13 cellular contexts compared by ENCODE assay signal in genomic region chr12:69966409-69966808, GRCh38.
DNase-seq lines count a peak whose midpoint lies in the region; ATAC-seq and TF ChIP-seq lines count a peak whose summit lies in the region.
"Had no signal": no experiment of that assay in that cellular context is flagged by ENCODE, and none has a peak within 500 bp of the region (broad histone marks: within the 10 kb centered on the region; RNA-seq: fewer than 3 reads in every experiment).

No MANE protein-coding gene starts in this region.

- WGBS in esophagus, 2 donors = 23 to 33% methylated on average over 1 of the region's 1 CpG

- H3K27ac ChIP-seq in esophagus (ENCODE audit: low read depth in 2 of 2, low read length in 1 of 2) = peak overlapping the region; percentile 13 to 86
- H3K27ac ChIP-seq in MM.1S (ENCODE audit: low read length) = no peak overlapping the region
- H3K27ac ChIP-seq: BLaER1 treated with 17β-estradiol and CSF1 and Interleukin-3, amounts not matched to agents 10 nM and 100 nM; body of pancreas; prostate gland had no signal

- peaks cover 0 to 2% of the 10 kb centered on the region in 2 donors for H3K27me3 Mint-ChIP-seq in T-cell

- H3K4me2 ChIP-seq in MM.1S (ENCODE audit: low read depth, low read length) = no peak overlapping the region
- H3K4me2 ChIP-seq: BLaER1 treated with 17β-estradiol and CSF1 and Interleukin-3, amounts not matched to agents 10 nM and 100 nM had no signal

- POLR2A ChIA-PET in T-cell (lab: Charles Lee) = no interaction called here

- H3F3A ChIP-seq in MM.1S (ENCODE audit: insufficient read depth, low read length) = no peaks in the 10 kb centered on the region

- H3K9ac ChIP-seq in MM.1S (ENCODE audit: low read length) = no peak overlapping the region
- H3K9ac ChIP-seq: BLaER1 treated with 17β-estradiol and CSF1 and Interleukin-3, amounts not matched to agents 10 nM and 100 nM had no signal

- no peak for ATAC-seq in T-cell (replicated peaks in 1 of 4)
- ATAC-seq: body of pancreas, K562 had no signal

- no peaks in the 10 kb centered on the region for H3K9me3 Mint-ChIP-seq in T-cell

- no peaks in the 10 kb centered on the region for H3K9me2 ChIP-seq in MM.1S (replicated peaks; ENCODE audit: insufficient read depth, low read length)

- no peak overlapping the region for H3K4me3 Mint-ChIP-seq in T-cell

- no peaks in the 10 kb centered on the region for H3K36me3 Mint-ChIP-seq in T-cell

- TF ChIP-seq CTCF in MM.1S (IDR thresholded peaks at IDR 0.05; ENCODE audit: low read length) = no peak

- H3K4me1 Mint-ChIP-seq in T-cell = no peaks in the 10 kb centered on the region

- H3K4me3 ChIP-seq in esophagus (ENCODE audit: low read depth in 1 of 2, low read length in 2 of 2) (no peak overlapping the region), MM.1S (ENCODE audit: low read length) (no peak overlapping the region)
- H3K4me3 ChIP-seq: BLaER1 treated with 17β-estradiol and CSF1 and Interleukin-3, amounts not matched to agents 10 nM and 100 nM; body of pancreas; K562; prostate gland had no signal

- DNase-seq in AG20443 (ENCODE audit: low spot score) (peak; percentile 77), NCI-H69 (lab: John Stamatoyannopoulos, UW) (peak; percentile 21), middle frontal gyrus (ENCODE audit: extremely low spot score, low spot score) (peak; percentile 31), MM.1S (no peak), T-cell (no peak), OCI-M2 (lab: John Stamatoyannopoulos, UW; ENCODE audit: unreplicated experiment) (no peak)
- no peak for DNase-seq in stimulated activated CD4-positive, alpha-beta T cell treated with anti-CD3 and anti-CD28 coated beads, Interleukin-1b, Interleukin-23, amount 100 ng/mL, for 48 hours
- DNase-seq: activated CD4-positive, alpha-beta T cell treated with anti-CD3 and anti-CD28 coated beads for 48 hours had no signal

- H3K27me3 ChIP-seq in esophagus (ENCODE audit: control insufficient read depth in 1 of 2, insufficient read depth in 2 of 2, low read length in 2 of 2) (no peaks in the 10 kb centered on the region), MM.1S (replicated peaks; ENCODE audit: insufficient read depth, low read length) (no peaks in the 10 kb centered on the region)
- H3K27me3 ChIP-seq: BLaER1 treated with 17β-estradiol and CSF1 and Interleukin-3, amounts not matched to agents 10 nM and 100 nM; body of pancreas had no signal

- H3K9me3 ChIP-seq in esophagus (ENCODE audit: control insufficient read depth in 2 of 2, insufficient read depth in 1 of 2, low read depth in 1 of 2, low read length in 1 of 2) (no peaks in the 10 kb centered on the region), MM.1S (replicated peaks; ENCODE audit: insufficient read depth, low read length) (no peaks in the 10 kb centered on the region)
- H3K9me3 ChIP-seq: BLaER1 treated with 17β-estradiol and CSF1 and Interleukin-3, amounts not matched to agents 10 nM and 100 nM; body of pancreas; prostate gland had no signal

- no peaks in the 10 kb centered on the region for H3K36me3 ChIP-seq in esophagus (ENCODE audit: control insufficient read depth in 2 of 2, insufficient read depth in 2 of 2, low read length in 1 of 2)
- H3K36me3 ChIP-seq in MM.1S (replicated peaks; ENCODE audit: insufficient read depth, low read length) = no peaks in the 10 kb centered on the region
- H3K36me3 ChIP-seq: BLaER1 treated with 17β-estradiol and CSF1 and Interleukin-3, amounts not matched to agents 10 nM and 100 nM; prostate gland had no signal

- H2AFZ ChIP-seq in MM.1S (ENCODE audit: low read length) = no peak overlapping the region

- CTCF ChIA-PET in T-cell (lab: Charles Lee) = interaction anchor here in 1 of 2 donors (0.6 kb wide), 1 partner anchor 9 kb away, joined by 3 read pairs; no protein-coding TSS in a partner anchor

- H3K79me2 ChIP-seq in MM.1S (ENCODE audit: low read length) = no peaks in the 10 kb centered on the region

- H4K20me1 ChIP-seq in MM.1S (ENCODE audit: insufficient read depth, low read length) = no peaks in the 10 kb centered on the region
- H4K20me1 ChIP-seq: BLaER1 treated with 17β-estradiol and CSF1 and Interleukin-3, amounts not matched to agents 10 nM and 100 nM had no signal

- no peaks in the 10 kb centered on the region for H3K4me1 ChIP-seq in esophagus (ENCODE audit: control insufficient read depth in 2 of 2, insufficient read depth in 2 of 2, low read length in 1 of 2)
- H3K4me1 ChIP-seq in MM.1S (ENCODE audit: low read length) = no peaks in the 10 kb centered on the region
- H3K4me1 ChIP-seq: BLaER1 treated with 17β-estradiol and CSF1 and Interleukin-3, amounts not matched to agents 10 nM and 100 nM; body of pancreas; prostate gland had no signal

- H3K27ac Mint-ChIP-seq in T-cell = no peak overlapping the region

Comparison
In these comparisons a context has a peak if more than half of its experiments do, and no peak if none do; other contexts are left out.
1. DNase-seq: peak in AG20443 (single experiment), NCI-H69 (single experiment) and middle frontal gyrus (single experiment); none in MM.1S (single experiment), stimulated activated CD4-positive, alpha-beta T cell treated with anti-CD3 and anti-CD28 coated beads, Interleukin-1b, Interleukin-23, amount 100 ng/mL, for 48 hours (single experiment), T-cell (0 of 34) and OCI-M2 (single experiment).